ENCODE assay signal across 18 cellular contexts in the genomic region with DNA sequence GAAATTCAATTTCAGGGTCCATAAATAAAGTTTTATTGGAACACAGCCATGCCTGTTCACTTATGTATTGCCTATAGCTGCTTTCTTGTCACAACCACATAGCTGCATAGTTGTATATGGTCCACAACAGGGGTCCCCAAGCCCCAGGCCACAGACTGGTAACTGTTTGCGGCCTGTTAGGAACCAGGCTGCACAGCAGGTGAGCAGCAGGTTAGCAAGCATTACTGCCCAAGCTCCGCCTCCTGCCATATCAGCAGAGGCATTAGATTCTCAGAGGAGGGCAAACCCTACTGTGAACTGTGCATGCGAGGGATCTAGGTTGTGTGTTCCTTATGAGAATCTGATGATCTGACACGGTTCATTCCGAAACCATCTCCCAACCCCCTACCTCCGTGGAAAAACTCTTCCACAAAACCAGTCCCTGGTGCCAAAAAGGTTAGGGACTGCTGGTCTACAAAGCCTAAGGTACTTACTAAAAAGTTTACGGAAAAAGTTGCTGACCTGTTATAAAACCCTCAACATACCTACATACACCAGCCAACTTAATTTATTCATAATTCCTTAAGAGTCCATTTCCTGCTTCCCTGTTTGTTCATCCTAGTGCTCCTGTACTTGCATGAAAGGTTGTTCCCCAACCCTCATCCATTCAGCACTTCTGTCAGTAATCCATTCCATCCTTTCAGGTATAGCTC.
"Had no signal": no experiment of that assay in that cellular context is flagged by ENCODE, and none has a peak within 500 bp of the region (broad histone marks: within the 10 kb centered on the region; RNA-seq: fewer than 3 reads in every experiment).

No MANE protein-coding gene starts in this region.

- H3K9me3 ChIP-seq: body of pancreas, left ventricle myocardium inferior, mucosa of descending colon, sigmoid colon, thyroid gland had no signal

- H3K9me3 Mint-ChIP-seq: activated naive CD4-positive, alpha-beta T cell treated with anti-CD3 and anti-CD28 coated beads for 36 hours; activated T-cell treated with anti-CD3 and anti-CD28 coated beads, Interleukin-2, amount 50 U/mL, for 4 hours; naive B cell; stimulated activated memory B cell treated with anti-CD40 and anti-IgM and Interleukin-4, amounts not matched to agents 10 μg/mL and 1 μg/mL and 100 μg/mL, for 72 hours had no signal

- H3K4me3 Mint-ChIP-seq: activated naive CD4-positive, alpha-beta T cell treated with anti-CD3 and anti-CD28 coated beads for 36 hours; activated T-cell treated with anti-CD3 and anti-CD28 coated beads, Interleukin-2, amount 50 U/mL, for 4 hours; naive B cell; stimulated activated memory B cell treated with anti-CD40 and anti-IgM and Interleukin-4, amounts not matched to agents 10 μg/mL and 1 μg/mL and 100 μg/mL, for 72 hours had no signal

- H3K4me3 ChIP-seq: body of pancreas, left ventricle myocardium inferior, mucosa of descending colon, sigmoid colon, thyroid gland had no signal

- H2AFZ ChIP-seq: parathyroid adenoma had no signal

- H3K4me1 ChIP-seq: body of pancreas, left ventricle myocardium inferior, parathyroid adenoma, thyroid gland had no signal

- H3K27me3 ChIP-seq: body of pancreas, sigmoid colon, thyroid gland had no signal

- ATAC-seq: activated CD4-positive, CD25-positive, alpha-beta regulatory T cell treated with anti-CD3 and anti-CD28 coated beads, Interleukin-2, amount 50 U/mL, for 24 hours; activated T-cell treated with anti-CD3 and anti-CD28 coated beads, Interleukin-2, amount 50 U/mL, for 4 hours; body of pancreas; mucosa of descending colon; stimulated activated memory B cell treated with anti-CD40 and anti-IgM and Interleukin-4, amounts not matched to agents 10 μg/mL and 1 μg/mL and 100 μg/mL, for 72 hours had no signal

- H3K27ac Mint-ChIP-seq: activated naive CD4-positive, alpha-beta T cell treated with anti-CD3 and anti-CD28 coated beads for 36 hours; stimulated activated memory B cell treated with anti-CD40 and anti-IgM and Interleukin-4, amounts not matched to agents 10 μg/mL and 1 μg/mL and 100 μg/mL, for 72 hours had no signal

- H3K9ac ChIP-seq: parathyroid adenoma had no signal

- H3K4me1 Mint-ChIP-seq: naive B cell; stimulated activated memory B cell treated with anti-CD40 and anti-IgM and Interleukin-4, amounts not matched to agents 10 μg/mL and 1 μg/mL and 100 μg/mL, for 72 hours had no signal

- H3K27me3 Mint-ChIP-seq: naive B cell; stimulated activated memory B cell treated with anti-CD40 and anti-IgM and Interleukin-4, amounts not matched to agents 10 μg/mL and 1 μg/mL and 100 μg/mL, for 72 hours had no signal

- DNase-seq: activated CD4-positive, alpha-beta T cell treated with anti-CD3 and anti-CD28 coated beads, Interleukin-2, amount 50 U/mL, for 1 hour; activated CD8-positive, alpha-beta memory T cell treated with anti-CD3 and anti-CD28 coated beads, Interleukin-2, amount 50 U/mL, for 4 hours; activated naive CD4-positive, alpha-beta T cell treated with anti-CD3 and anti-CD28 coated beads for 36 hours; activated T-cell treated with anti-CD3 and anti-CD28 coated beads, Interleukin-2, amount 50 U/mL, for 4 hours; body of pancreas; dermis blood vessel endothelial cell; effector memory CD4-positive, alpha-beta T cell; left ventricle myocardium inferior; mammary epithelial cell; mucosa of descending colon; naive B cell; sigmoid colon; stimulated activated CD4-positive, alpha-beta T cell treated with anti-CD3 and anti-CD28 coated beads, Interleukin-4, amount 100 ng/mL, for 4 hours; T-helper 1 cell; thyroid gland had no signal

- H3K79me2 ChIP-seq: parathyroid adenoma had no signal

- H3K27ac ChIP-seq: body of pancreas, left ventricle myocardium inferior, parathyroid adenoma, sigmoid colon, thyroid gland had no signal
